In genomic region chr12:91173139-91173538, GRCh38 we compare ENCODE assay signal across 1 cellular context.
TF ChIP-seq lines count a peak whose summit lies in the region.

No MANE protein-coding gene starts in this region.

TF ChIP-seq in H1, 55 proteins besides CTCF, POLR2A, EP300 and RAD21:
- no peak for TF ChIP-seq ATF2 (IDR thresholded peaks at IDR 0.05; ENCODE audit: low read length)
- TF ChIP-seq FOSL1 (IDR thresholded peaks at IDR 0.05; ENCODE audit: insufficient read depth, low read depth, low read length), result no peak
- no peak for TF ChIP-seq NRF1 (IDR thresholded peaks at IDR 0.05; ENCODE audit: low read depth, low read length)
- TF ChIP-seq SP4 (IDR thresholded peaks at IDR 0.05; ENCODE audit: low read length), result no peak
- TF ChIP-seq NANOG (IDR thresholded peaks at IDR 0.05; ENCODE audit: insufficient read depth, low read depth, low read length, poor library complexity, severe bottlenecking), result no peak
- TF ChIP-seq SAP30 (IDR thresholded peaks at IDR 0.05; ENCODE audit: insufficient read depth, insufficient replicate concordance, low read length), result no peak
- no peak for TF ChIP-seq TAF7 (optimal IDR thresholded peaks at IDR 0.05; ENCODE audit: borderline replicate concordance, low read depth, low read length)
- no peak for TF ChIP-seq SIX5 (IDR thresholded peaks at IDR 0.05; ENCODE audit: low read depth, low read length)
- TF ChIP-seq RFX5 (IDR thresholded peaks at IDR 0.05; ENCODE audit: borderline replicate concordance, low read depth, low read length), result no peak
- no peak for TF ChIP-seq CREB1 (IDR thresholded peaks at IDR 0.05)
- TF ChIP-seq TBP (IDR thresholded peaks at IDR 0.05; ENCODE audit: low read depth, low read length), result no peak
- TF ChIP-seq EZH2 (IDR thresholded peaks at IDR 0.05; ENCODE audit: low read depth, low read length, severe bottlenecking), result no peak
